Comparison of ENCODE assay signal across 22 cellular contexts in genomic region chr14:70378687-70379086, GRCh38.
"Had no signal": no experiment of that assay in that cellular context is flagged by ENCODE, and none has a peak within 500 bp of the region (broad histone marks: within the 10 kb centered on the region; RNA-seq: fewer than 3 reads in every experiment).

No MANE protein-coding gene starts in this region.

- H3K4me1 ChIP-seq: SJSA1 had no signal

- DNase-seq: IMR-90, Karpas-422, KG1, MM.1S, NCI-H1092 treated with DMSO at 0.1 percent for 48 hours, NCI-H1436, NCI-H187, NCI-H2029, NCI-H2081 treated with DMSO at 0.1 percent for 48 hours, NCI-H2171, NCI-H226, NCI-H446, NCI-H510A, NCI-H524 treated with DMSO at 0.1 percent for 48 hours, NCI-H69, NCI-H774, Right ventricle myocardium superior, RPMI8226, SIG-M5 had no signal

- H3K27ac ChIP-seq: SJSA1, SK-N-MC had no signal

- H3K27me3 ChIP-seq: SJSA1 had no signal

- H3K9me3 ChIP-seq: SJSA1 had no signal

- H3K4me3 ChIP-seq: SJSA1, SK-N-MC had no signal

- ATAC-seq: HepG2 had no signal
